16 cellular contexts compared by ENCODE assay signal in the genomic region with DNA sequence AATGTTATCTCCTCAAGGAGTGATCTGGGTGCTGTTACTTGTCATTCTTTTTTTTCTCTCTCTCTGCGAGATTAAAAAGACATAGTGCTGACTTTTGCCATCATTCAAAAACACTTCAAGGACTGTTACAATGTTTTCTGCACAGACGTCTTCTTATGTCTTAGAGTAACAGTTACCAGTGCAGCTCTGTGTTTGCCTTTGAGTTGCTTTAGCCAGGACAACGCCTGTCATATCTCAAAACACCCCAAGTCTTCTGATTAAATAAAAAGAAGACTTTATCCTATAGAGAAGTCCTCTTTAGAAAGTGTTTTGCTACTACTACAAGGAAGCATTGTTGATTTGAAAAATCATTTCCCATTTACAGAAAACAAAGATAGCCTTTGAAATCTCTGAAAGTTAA.
DNase-seq lines count a peak whose midpoint lies in the region; ATAC-seq and TF ChIP-seq lines count a peak whose summit lies in the region.
"Had no signal": no experiment of that assay in that cellular context is flagged by ENCODE, and none has a peak within 500 bp of the region (broad histone marks: within the 10 kb centered on the region; RNA-seq: fewer than 3 reads in every experiment).

No MANE protein-coding gene starts in this region.

- DNase-seq in cardiac muscle cell (ENCODE audit: low read depth in 1 of 2, low spot score in 1 of 2) (peak in 1 of 2 donors; percentile 15), Right ventricle myocardium inferior (ENCODE audit: missing footprints) (no peak), epidermal melanocyte (ENCODE audit: insufficient read length, low spot score) (peak; percentile 45), smooth muscle cell (lab: John Stamatoyannopoulos, UW; ENCODE audit: unreplicated experiment) (no peak), NCI-H82 treated with DMSO at 0.1 percent for 48 hours (lab: John Stamatoyannopoulos, UW; ENCODE audit: unreplicated experiment) (no peak)
- DNase-seq: AML-193; CD4-positive, alpha-beta T cell; DMS153; DMS79; GF-D8; H9 had no signal

- intact Hi-C loops in Right ventricle myocardium inferior (cut with DNase I): no loop called here

- H2AFZ ChIP-seq in smooth muscle cell (ENCODE audit: low read depth): no peak overlapping the region

- TF ChIP-seq CTCF in cardiac muscle cell (IDR thresholded peaks at IDR 0.05; ENCODE audit: low read depth, low read length) (no peak), smooth muscle cell (IDR thresholded peaks at IDR 0.05; ENCODE audit: borderline replicate concordance, insufficient read depth, poor library complexity, severe bottlenecking) (no peak)

- H3K79me2 ChIP-seq in smooth muscle cell (ENCODE audit: low read depth): no peaks in the 10 kb centered on the region

- H3K9ac ChIP-seq in smooth muscle cell (ENCODE audit: low read depth): no peak overlapping the region

- H3K4me3 ChIP-seq in cardiac muscle cell (no peak overlapping the region), smooth muscle cell (no peak overlapping the region)
- H3K4me3 ChIP-seq: A549 had no signal

- H3K4me2 ChIP-seq in smooth muscle cell: peak overlapping the region; percentile 79
- H3K4me2 ChIP-seq: A549 had no signal

- H4K20me1 ChIP-seq in smooth muscle cell (ENCODE audit: low read depth): no peaks in the 10 kb centered on the region

- H3K27ac ChIP-seq in cardiac muscle cell: peak overlapping the region; percentile 58
- peak overlapping the region; percentile 16 for H3K27ac ChIP-seq in smooth muscle cell (ENCODE audit: low read depth)
- H3K27ac ChIP-seq: 22Rv1, A549, C4-2B had no signal

- no peak for ATAC-seq in Right ventricle myocardium inferior
- ATAC-seq in HG02852 (IDR thresholded peaks at IDR 0.05; ENCODE audit: unreplicated experiment): no peak
- ATAC-seq in GM19463 (IDR thresholded peaks at IDR 0.05; ENCODE audit: unreplicated experiment): no peak
- ATAC-seq: A549 had no signal

- no peaks in the 10 kb centered on the region for H3K9me3 ChIP-seq in cardiac muscle cell (ENCODE audit: low read depth)
- no peaks in the 10 kb centered on the region for H3K9me3 ChIP-seq in smooth muscle cell (replicated peaks; ENCODE audit: low read depth)
- H3K9me3 ChIP-seq: A549 had no signal

- H3F3A ChIP-seq in smooth muscle cell (ENCODE audit: low read depth): peaks cover 26% of the 10 kb centered on the region

- no peaks in the 10 kb centered on the region for H3K27me3 ChIP-seq in cardiac muscle cell
- no peaks in the 10 kb centered on the region for H3K27me3 ChIP-seq in smooth muscle cell (ENCODE audit: low read depth)

- 11% methylated on average over 3 of the region's 3 CpGs for WGBS in smooth muscle cell (ENCODE audit: low lambda C conversion rate)

- H3K4me1 ChIP-seq in cardiac muscle cell (ENCODE audit: low read depth) (peaks cover 27% of the 10 kb centered on the region), smooth muscle cell (ENCODE audit: low read depth) (peaks cover 19% of the 10 kb centered on the region)

- H3K36me3 ChIP-seq in cardiac muscle cell: no peaks in the 10 kb centered on the region
- no peaks in the 10 kb centered on the region for H3K36me3 ChIP-seq in smooth muscle cell (ENCODE audit: low read depth)
